Comparison of ENCODE assay signal across 19 cellular contexts in genomic region chr3:48372862-48373435, GRCh38. TPM values are rescaled to one million over a fixed set of nuclear protein-coding genes. Genes with fewer than 3 reads are reported as not detected.
DNase-seq lines count a peak whose midpoint lies in the region; ATAC-seq and TF ChIP-seq lines count a peak whose summit lies in the region.
"Had no signal": no experiment of that assay in that cellular context is flagged by ENCODE, and none has a peak within 500 bp of the region (broad histone marks: within the 10 kb centered on the region; RNA-seq: fewer than 3 reads in every experiment).

No MANE protein-coding gene starts in this region.

- no peak overlapping the region for H2AFZ ChIP-seq in PC-9

- no peak overlapping the region for H3K18ac ChIP-seq in mesendoderm (ENCODE audit: low read length)

- CTCF ChIA-PET in WTC11 (lab: Charles Lee) (interaction anchor here (0.9 to 2.8 kb wide), 5 partner anchors 28 to 185 kb away, joined by 3 to 12 read pairs (median 7); no protein-coding TSS in a partner anchor), PC-9 (lab: Charles Lee) (no interaction called here)

- H3K56ac ChIP-seq in mesendoderm (ENCODE audit: low read length) = no peak overlapping the region

- H3K79me1 ChIP-seq in mesendoderm (ENCODE audit: low read length) = no peaks in the 10 kb centered on the region

- H3K27me3 ChIP-seq in HUES48 (ENCODE audit: control insufficient read depth, insufficient read depth, low read length) = no peaks in the 10 kb centered on the region
- no peaks in the 10 kb centered on the region for H3K27me3 ChIP-seq in mesendoderm (ENCODE audit: insufficient read depth, low read length, poor library complexity)
- H3K27me3 ChIP-seq in PC-9 (ENCODE audit: insufficient read depth, low read depth) = no peaks in the 10 kb centered on the region

- POLR2A ChIA-PET in WTC11 (lab: Charles Lee) = interaction anchor here (1.0 kb wide), 1 partner anchor 63 kb away, joined by 3 read pairs; no protein-coding TSS in a partner anchor
- POLR2A ChIA-PET in PC-9 (lab: Charles Lee; ENCODE audit: unreplicated experiment) = no interaction called here

- H2BK15ac ChIP-seq in mesendoderm (replicated peaks; ENCODE audit: low read depth) = no peak overlapping the region

- intact Hi-C loops in PC-9 (cut with micrococcal nuclease; ENCODE audit: unreplicated experiment) = no loop called here

- no peak overlapping the region for H3K4ac ChIP-seq in mesendoderm (ENCODE audit: low read depth, low read length)

- H3K27ac Mint-ChIP-seq in WTC11 = peak overlapping the region; percentile 2; the same call in 1 of the 2 replicates
- H3K27ac Mint-ChIP-seq: CD4-positive, alpha-beta memory T cell; HFFc6; IgD-negative memory B cell had no signal

- H3K4me3 ChIP-seq in HUES48 (ENCODE audit: low read depth, low read length) = no peak overlapping the region
- no peak overlapping the region for H3K4me3 ChIP-seq in mesendoderm (ENCODE audit: low read length)
- H3K4me3 ChIP-seq in PC-9 = no peak overlapping the region
- H3K4me3 ChIP-seq: SK-N-MC had no signal

- no peak for TF ChIP-seq CTCF in WTC11 (IDR thresholded peaks at IDR 0.05)
- TF ChIP-seq CTCF in PC-9 (conservative IDR thresholded peaks at IDR 0.05) = no peak

- WGBS in mesendoderm (ENCODE audit: extremely low coverage, insufficient coverage, low lambda C conversion rate) = no CpG with 5 or more reads among the region's 5 CpGs

- no peaks in the 10 kb centered on the region for H3K9me2 ChIP-seq in PC-9 (ENCODE audit: insufficient read depth)

- H3K9me3 ChIP-seq in HUES48 (ENCODE audit: control insufficient read depth, insufficient read depth, low read length) (no peaks in the 10 kb centered on the region), PC-9 (ENCODE audit: insufficient read depth, low read depth) (no peaks in the 10 kb centered on the region)

- H3K9ac ChIP-seq in HUES48 (ENCODE audit: low read depth, low read length) (no peak overlapping the region), mesendoderm (ENCODE audit: low read length) (no peak overlapping the region)

- peak; percentile 19 for DNase-seq in NCI-H2107 treated with DMSO at 0.1 percent for 48 hours (lab: John Stamatoyannopoulos, UW; ENCODE audit: unreplicated experiment)
- DNase-seq in NCI-H2107 (lab: John Stamatoyannopoulos, UW) = no peak
- DNase-seq in WTC11 (ENCODE audit: low spot score) = no peak
- peak; percentile 81 for DNase-seq in mesendoderm
- no peak for DNase-seq in pons (ENCODE audit: low spot score)
- DNase-seq in PC-9 = no peak
- no peak for DNase-seq in NK-92 treated with Interleukin-12 subunit alpha and Interleukin-12 subunit beta, amount 100 ng/mL, for 24 hours (lab: John Stamatoyannopoulos, UW)
- DNase-seq: CD4-positive, alpha-beta memory T cell; HFFc6; MV-4-11; NCI-H1930; NCI-H2227 treated with DMSO at 0.1 percent for 48 hours; Right ventricle myocardium superior had no signal

- H4K20me1 ChIP-seq in PC-9 (ENCODE audit: insufficient read depth) = no peaks in the 10 kb centered on the region

- H3K9me3 Mint-ChIP-seq in WTC11 = no peaks in the 10 kb centered on the region
- H3K9me3 Mint-ChIP-seq: HFFc6, IgD-negative memory B cell had no signal

- no peak overlapping the region for H3K4me3 Mint-ChIP-seq in WTC11
- H3K4me3 Mint-ChIP-seq: CD4-positive, alpha-beta memory T cell; HFFc6; IgD-negative memory B cell had no signal

- no peak overlapping the region for H2AK5ac ChIP-seq in mesendoderm (ENCODE audit: low read length)

- no peaks in the 10 kb centered on the region for H3K79me2 ChIP-seq in mesendoderm (ENCODE audit: control insufficient read depth, insufficient read depth, low read length)
- no peaks in the 10 kb centered on the region for H3K79me2 ChIP-seq in PC-9 (ENCODE audit: low read depth)

- H3K4me1 ChIP-seq in HUES48 (ENCODE audit: control insufficient read depth, insufficient read depth, low read length) (peaks cover 19% of the 10 kb centered on the region), mesendoderm (ENCODE audit: control insufficient read depth, low read depth, low read length) (no peaks in the 10 kb centered on the region), PC-9 (replicated peaks; ENCODE audit: insufficient read depth) (no peaks in the 10 kb centered on the region)

- no TSS peak for BruUV-seq in PC-9 (replicated peaks; lab: Mats Ljungman, UMichigan)

- H3K4me2 ChIP-seq in mesendoderm (ENCODE audit: low read length) = no peak overlapping the region
- no peak overlapping the region for H3K4me2 ChIP-seq in PC-9

- H3K23ac ChIP-seq in mesendoderm (ENCODE audit: low read length) = no peak overlapping the region

- H3K36me3 Mint-ChIP-seq in WTC11 = no peaks in the 10 kb centered on the region; the same call in 1 of the 2 replicates
- H3K36me3 Mint-ChIP-seq: CD4-positive, alpha-beta memory T cell; IgD-negative memory B cell had no signal

- H3F3A ChIP-seq in PC-9 (ENCODE audit: insufficient read depth, low read depth) = no peaks in the 10 kb centered on the region

- H3K27ac ChIP-seq in HUES48 (ENCODE audit: low read depth, low read length) (peak overlapping the region; percentile 51), mesendoderm (ENCODE audit: low read depth, low read length) (no peak overlapping the region), PC-9 (no peak overlapping the region)
- H3K27ac ChIP-seq: 22Rv1, SK-N-MC had no signal

- no peak overlapping the region for H2BK120ac ChIP-seq in mesendoderm (ENCODE audit: low read depth, low read length)

- H2BK5ac ChIP-seq in mesendoderm (ENCODE audit: low read length) = no peak overlapping the region

- H3K36me3 ChIP-seq in HUES48 (ENCODE audit: control insufficient read depth, insufficient read depth, low read length) = no peaks in the 10 kb centered on the region
- no peaks in the 10 kb centered on the region for H3K36me3 ChIP-seq in mesendoderm (ENCODE audit: control insufficient read depth, insufficient read depth, low read length)
- no peaks in the 10 kb centered on the region for H3K36me3 ChIP-seq in PC-9 (ENCODE audit: low read depth)

- ATAC-seq in WTC11 = no peak

- H3K4me1 Mint-ChIP-seq in WTC11 = peaks cover 16% of the 10 kb centered on the region
- H3K4me1 Mint-ChIP-seq: CD4-positive, alpha-beta memory T cell; IgD-negative memory B cell had no signal

- no peak overlapping the region for H4K5ac ChIP-seq in mesendoderm (ENCODE audit: low read length)

- no peak overlapping the region for H4K8ac ChIP-seq in mesendoderm (ENCODE audit: low read depth, low read length)

- H3K27me3 Mint-ChIP-seq in WTC11 (ENCODE audit: low read depth) = no peaks in the 10 kb centered on the region; the same call in 1 of the 2 replicates

TF ChIP-seq in WTC11, 78 proteins besides CTCF, POLR2A, EP300 and RAD21:
- TF ChIP-seq ZNF138 (CRISPR knock-in tag; conservative IDR thresholded peaks at IDR 0.05) (no peak), ETV6 (CRISPR knock-in tag; IDR thresholded peaks at IDR 0.05) (no peak), NFATC4 (CRISPR knock-in tag; IDR thresholded peaks at IDR 0.05) (no peak), ZMAT4 (CRISPR knock-in tag; IDR thresholded peaks at IDR 0.05) (no peak), SMAD4 (CRISPR knock-in tag; IDR thresholded peaks at IDR 0.05) (no peak)

RNA-seq across cellular contexts. Expression of gene FBXW12, which starts 0.9 kb away (rescaled TPM):
- total RNA-seq in WTC11 (2021) (1.9 to 2.5 TPM (median 2.0 TPM) in 3 replicates), PC-9 (2021) (not detected in 2 replicates)
- 0.03 TPM for polyA plus RNA-seq in mesendoderm (2013, experiment 1 of 2)
- polyA plus RNA-seq in mesendoderm (2013, experiment 2 of 2) = 0.08 TPM
- total RNA-seq: CD4-positive, alpha-beta memory T cell; HFFc6; Right ventricle myocardium superior had no signal
- polyA plus RNA-seq: BJ; CD4-positive, alpha-beta memory T cell; IgD-negative memory B cell had no signal

RNA-seq across cellular contexts. Expression of gene SPINK8, which starts 39.5 kb away (rescaled TPM):
- not detected in 3 replicates for total RNA-seq in WTC11 (2021)
- polyA plus RNA-seq in mesendoderm (2013, experiment 1 of 2) = not detected
- polyA plus RNA-seq in mesendoderm (2013, experiment 2 of 2) = not detected
- total RNA-seq in PC-9 (2021) = not detected in 2 replicates
- total RNA-seq: CD4-positive, alpha-beta memory T cell; H4; HFFc6; Right ventricle myocardium superior had no signal
- polyA plus RNA-seq: BJ; CD4-positive, alpha-beta memory T cell; IgD-negative memory B cell had no signal

RNA-seq across cellular contexts. Expression of gene PLXNB1, which starts 56.9 kb away (rescaled TPM):
- total RNA-seq in WTC11 (2021) (119 to 143 TPM (median 125 TPM) in 3 replicates), PC-9 (2021) (97.7 and 120 TPM in 2 replicates)
- 58.6 TPM for polyA plus RNA-seq in mesendoderm (2013, experiment 1 of 2)
- polyA plus RNA-seq in mesendoderm (2013, experiment 2 of 2) = 54.5 TPM
- polyA plus RNA-seq: IgD-negative memory B cell had no signal

Comparison
In these comparisons a context has a peak if more than half of its experiments do, and no peak if none do; other contexts are left out.
1. DNase-seq: peak in NCI-H2107 treated with DMSO at 0.1 percent for 48 hours (single experiment) and mesendoderm (single experiment); none in NCI-H2107 (single experiment), WTC11 (single experiment), pons (single experiment), PC-9 (0 of 2) and NK-92 treated with Interleukin-12 subunit alpha and Interleukin-12 subunit beta, amount 100 ng/mL, for 24 hours (single experiment).